Comparison of ENCODE assay signal across 3 cellular contexts in the genomic region with DNA sequence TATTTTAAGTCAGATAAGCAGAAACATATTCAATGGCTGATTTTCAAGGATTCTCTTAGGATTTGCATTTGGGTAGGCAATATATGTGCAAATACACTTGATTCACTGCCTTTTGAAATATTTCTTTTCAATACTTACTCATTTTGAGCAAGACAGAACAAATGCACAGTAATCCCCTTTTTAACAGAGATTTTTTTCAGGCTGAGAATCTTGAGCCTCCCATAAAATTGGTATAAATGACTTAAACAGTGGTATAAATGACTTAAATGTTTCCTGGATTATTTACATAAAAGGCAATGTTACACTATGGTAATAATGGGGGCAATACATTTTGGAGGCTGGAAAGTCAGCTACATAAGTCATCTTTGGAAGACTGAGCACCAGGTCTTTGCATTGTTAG.
"Had no signal": no experiment of that assay in that cellular context is flagged by ENCODE, and none has a peak within 500 bp of the region (broad histone marks: within the 10 kb centered on the region; RNA-seq: fewer than 3 reads in every experiment).

No MANE protein-coding gene starts in this region.

- H3K4me3 ChIP-seq: GM12878 had no signal

- DNase-seq: GDM1, GF-D8 had no signal
